In the genomic region with DNA sequence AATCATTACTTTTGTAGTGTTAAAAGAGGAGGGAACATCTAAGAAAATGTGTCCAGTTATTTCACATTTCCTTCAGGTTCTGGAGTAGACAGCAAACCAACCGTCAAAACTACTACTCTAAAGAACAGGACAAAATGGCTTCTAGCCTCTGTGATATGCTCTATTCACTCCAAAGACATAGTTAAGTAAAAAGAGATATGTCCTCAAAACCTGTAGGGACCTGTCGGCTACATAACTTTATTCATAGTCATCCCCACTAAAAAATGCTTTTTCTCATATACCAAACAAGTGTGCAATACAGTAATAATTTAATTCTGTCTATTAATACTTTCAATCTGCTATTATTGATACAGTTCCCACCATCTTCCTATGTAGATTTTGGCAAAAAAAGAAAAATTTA, we compare ENCODE assay signal across 28 cellular contexts.
"Had no signal": no experiment of that assay in that cellular context is flagged by ENCODE, and none has a peak within 500 bp of the region (broad histone marks: within the 10 kb centered on the region; RNA-seq: fewer than 3 reads in every experiment).

No MANE protein-coding gene starts in this region.

- H3K36me3 ChIP-seq: ascending aorta had no signal

- H3K27ac ChIP-seq: ascending aorta, VCaP had no signal

- FAIRE-seq: TTC549 had no signal

- H3K4me1 ChIP-seq: ascending aorta had no signal

- DNase-seq: activated B cell treated with CpG ODN at 0.5 μM for 24 hours; activated CD4-positive, alpha-beta memory T cell treated with anti-CD3 and anti-CD28 coated beads for 36 hours; activated CD4-positive, alpha-beta T cell treated with anti-CD3 and anti-CD28 coated beads for 4 hours; activated CD4-positive, alpha-beta T cell treated with anti-CD3 and anti-CD28 coated beads, Interleukin-2, amount 10 ng/mL, durations not matched to agents 24 days and 14 days; activated CD4-positive, alpha-beta T cell treated with anti-CD3 and anti-CD28 coated beads, Interleukin-2, amount 50 U/mL, for 1 hour; activated CD4-positive, alpha-beta T cell treated with anti-CD3 and anti-CD28 coated beads, Interleukin-2, amount 50 U/mL, for 4 hours; activated CD4-positive, CD25-positive, alpha-beta regulatory T cell treated with anti-CD3 and anti-CD28 coated beads, Interleukin-2, amount 50 U/mL, for 72 hours; activated CD8-positive, alpha-beta memory T cell treated with anti-CD3 and anti-CD28 coated beads, Interleukin-2, amount 50 U/mL, for 4 hours; activated CD8-positive, alpha-beta T cell treated with anti-CD3 and anti-CD28 coated beads for 36 hours; activated gamma-delta T cell; activated naive CD4-positive, alpha-beta T cell treated with anti-CD3 and anti-CD28 coated beads, Interleukin-2, amount 10 ng/mL, durations not matched to agents 7 days and 5 days; activated naive CD4-positive, alpha-beta T cell treated with Interleukin-2 at 50 U/mL for 16 hours; activated naive CD8-positive, alpha-beta T cell treated with anti-CD3 and anti-CD28 coated beads, Interleukin-2, amount 10 ng/mL, durations not matched to agents 7 days and 5 days; activated naive CD8-positive, alpha-beta T cell treated with anti-CD3 and anti-CD28 coated beads, Interleukin-2, amount 50 U/mL, for 24 hours; activated T-cell treated with anti-CD3 and anti-CD28 coated beads for 4 hours; activated T-cell treated with anti-CD3 and anti-CD28 coated beads, Interleukin-2, amount 50 U/mL, for 1 hour; activated T-cell treated with anti-CD3 and anti-CD28 coated beads, Interleukin-2, amount 50 U/mL, for 4 hours; activated T-cell treated with anti-CD3 and anti-CD28 coated beads, Interleukin-2, amount 50 U/mL, for 72 hours; amygdala; anterior cingulate cortex; central memory CD4-positive, alpha-beta T cell; T-cell; T-helper 17 cell; T-helper 9 cell had no signal

- ATAC-seq: activated CD8-positive, alpha-beta T cell treated with anti-CD3 and anti-CD28 coated beads for 36 hours; activated naive CD8-positive, alpha-beta T cell treated with anti-CD3 and anti-CD28 coated beads, Interleukin-2, amount 50 U/mL, for 24 hours; activated T-cell treated with anti-CD3 and anti-CD28 coated beads, Interleukin-2, amount 50 U/mL, for 4 hours; activated T-cell treated with anti-CD3 and anti-CD28 coated beads, Interleukin-2, amount 50 U/mL, for 72 hours; activated T-helper 17 cell treated with anti-CD3 and anti-CD28 coated beads, Interleukin-2, amount 50 U/mL, for 72 hours; T-cell; T-helper 17 cell had no signal

- H3K4me3 ChIP-seq: ascending aorta had no signal

- H3K9me3 ChIP-seq: ascending aorta had no signal

- H3K27me3 ChIP-seq: ascending aorta had no signal
